ENCODE assay signal across 9 cellular contexts in genomic region chr1:152658649-152659048, GRCh38. TPM values are rescaled to one million over a fixed set of nuclear protein-coding genes. Genes with fewer than 3 reads are reported as not detected.
"Had no signal": no experiment of that assay in that cellular context is flagged by ENCODE, and none has a peak within 500 bp of the region (broad histone marks: within the 10 kb centered on the region; RNA-seq: fewer than 3 reads in every experiment).

No MANE protein-coding gene starts in this region.

- DNase-seq: H9, HCEC 1CT, IMR-90, KG1 had no signal

- H3K4me2 ChIP-seq: GM23338 had no signal

- H3K27ac ChIP-seq: HL-60 had no signal

- H3K4me3 ChIP-seq: GM23338, K562 had no signal

- ATAC-seq: GM23338, K562 had no signal

RNA-seq across cellular contexts. Expression of gene LCE2D, which starts 4.5 kb away (rescaled TPM):
- total RNA-seq: GM23338, H1, H9, HT1080, IMR-90, K562 had no signal
- polyA plus RNA-seq: GM23338, H1, IMR-90, K562 had no signal

RNA-seq across cellular contexts. Expression of gene LCE2C, which starts 16.4 kb away (rescaled TPM):
- total RNA-seq: GM23338, H1, H9, HT1080, IMR-90, K562 had no signal
- polyA plus RNA-seq: GM23338, H1, IMR-90, K562 had no signal

RNA-seq across cellular contexts. Expression of gene LCE2B, which starts 27.3 kb away (rescaled TPM):
- total RNA-seq: GM23338, H1, H9, HT1080, IMR-90, K562 had no signal
- polyA plus RNA-seq: GM23338, H1, IMR-90, K562 had no signal

RNA-seq across cellular contexts. Expression of gene LCE3A, which starts 35.7 kb away (rescaled TPM):
- total RNA-seq: GM23338, H1, H9, HT1080, IMR-90, K562 had no signal
- polyA plus RNA-seq: GM23338, H1, IMR-90, K562 had no signal

RNA-seq across cellular contexts. Expression of gene LCE2A, which starts 39.5 kb away (rescaled TPM):
- total RNA-seq: GM23338, H1, H9, IMR-90, K562 had no signal
- polyA plus RNA-seq: GM23338, H1, K562 had no signal
